ENCODE assay signal across 14 cellular contexts in genomic region chr13:99057310-99057975, GRCh38.
DNase-seq lines count a peak whose midpoint lies in the region; ATAC-seq, FAIRE-seq and TF ChIP-seq lines count a peak whose summit lies in the region.
"Had no signal": no experiment of that assay in that cellular context is flagged by ENCODE, and none has a peak within 500 bp of the region (broad histone marks: within the 10 kb centered on the region; RNA-seq: fewer than 3 reads in every experiment).

No MANE protein-coding gene starts in this region.

- peaks cover under 1% of the 10 kb centered on the region for H3K36me3 Mint-ChIP-seq in activated CD4-positive, alpha-beta T cell treated with anti-CD3 and anti-CD28 coated beads for 36 hours (ENCODE audit: low read depth)

- H3K4me3 ChIP-seq in A549: 0 out of 3 replicates have a peak overlapping the region, but pooled peaks have one; percentile 15
- no peak overlapping the region for H3K4me3 ChIP-seq in lung
- H3K4me3 ChIP-seq: coronary artery, MG63 had no signal

- intact Hi-C loops in activated CD4-positive, alpha-beta T cell treated with anti-CD3 and anti-CD28 coated beads for 36 hours (cut with DNase I, micrococcal nuclease): loop anchor here in 1 of 2 experiments (10.0 kb wide), 1 partner anchor 393 kb away; no protein-coding TSS in a partner anchor

- no peak overlapping the region for H3K4me3 Mint-ChIP-seq in activated CD4-positive, alpha-beta T cell treated with anti-CD3 and anti-CD28 coated beads for 36 hours
- H3K4me3 Mint-ChIP-seq: activated naive CD4-positive, alpha-beta T cell treated with anti-CD3 and anti-CD28 coated beads, Interleukin-2, amount 10 ng/mL, durations not matched to agents 7 days and 5 days had no signal

- CTCF ChIA-PET in A549 (lab: Yijun Ruan, JAX): interaction anchor here (1.0 to 1.5 kb wide), 4 partner anchors 9 to 119 kb away, joined by 3 to 7 read pairs (median 4); no protein-coding TSS in a partner anchor
- CTCF ChIA-PET in activated CD4-positive, alpha-beta T cell treated with anti-CD3 and anti-CD28 coated beads for 36 hours (lab: Charles Lee): interaction anchor here (0.8 to 2.5 kb wide), 3 partner anchors 9 to 18 kb away, joined by 3 to 11 read pairs (median 4); no protein-coding TSS in a partner anchor

- H3K36me3 ChIP-seq in lung (ENCODE audit: control insufficient read depth in 2 of 2, insufficient read depth in 2 of 2, low read length in 2 of 2): no peaks in the 10 kb centered on the region
- H3K36me3 ChIP-seq: MG63 had no signal

- POLR2A ChIA-PET in A549 (lab: Yijun Ruan, JAX): interaction anchor here (0.8 kb wide), 1 partner anchor 21 kb away, joined by 3 read pairs; no protein-coding TSS in a partner anchor
- POLR2A ChIA-PET in activated CD4-positive, alpha-beta T cell treated with anti-CD3 and anti-CD28 coated beads for 36 hours (lab: Charles Lee): no interaction called here

- TF ChIP-seq RAD21 in A549 (conservative IDR thresholded peaks at IDR 0.05 in 1 of 2, IDR thresholded peaks at IDR 0.05 in 1 of 2): no peak

- no peak for TF ChIP-seq POLR2A in A549 (IDR thresholded peaks at IDR 0.05; ENCODE audit: low read length)

- peaks cover 67% of the 10 kb centered on the region for H3K4me1 ChIP-seq in A549
- H3K4me1 ChIP-seq in lung (ENCODE audit: control insufficient read depth in 2 of 2, insufficient read depth in 2 of 2, low read length in 2 of 2): peaks cover 0 to 17% of the 10 kb centered on the region in 2 donors

- DNase-seq in A549 (ENCODE audit: low read depth in 1 of 2, low spot score in 1 of 2): peak; percentile 8 to 42
- DNase-seq in LHCN-M2 (ENCODE audit: low read depth): peak; percentile 31
- no peak for DNase-seq in epithelial cell of prostate (ENCODE audit: low read depth, low spot score)
- DNase-seq in lung (ENCODE audit: low spot score): no peak
- DNase-seq in activated CD4-positive, alpha-beta T cell treated with anti-CD3 and anti-CD28 coated beads for 36 hours: no peak
- DNase-seq in RPMI8226: no peak
- no peak for DNase-seq in activated T-cell treated with anti-CD3 and anti-CD28 coated beads, Interleukin-2, amount 50 U/mL, for 48 hours
- DNase-seq: activated naive CD4-positive, alpha-beta T cell treated with anti-CD3 and anti-CD28 coated beads, Interleukin-2, amount 10 ng/mL, durations not matched to agents 7 days and 5 days; head of caudate nucleus; MG63; NCI-H2227 treated with DMSO at 0.1 percent for 48 hours; T-helper 9 cell had no signal

- no peaks in the 10 kb centered on the region for H3K27me3 Mint-ChIP-seq in activated CD4-positive, alpha-beta T cell treated with anti-CD3 and anti-CD28 coated beads for 36 hours
- H3K27me3 Mint-ChIP-seq: activated naive CD4-positive, alpha-beta T cell treated with anti-CD3 and anti-CD28 coated beads, Interleukin-2, amount 10 ng/mL, durations not matched to agents 7 days and 5 days had no signal

- ATAC-seq in A549: peak; percentile 66 to 73; a peak in 4 of 6 replicates
- peak; percentile 68 for ATAC-seq in lung (ENCODE audit: insufficient read depth, low FRiP score)
- ATAC-seq in activated CD4-positive, alpha-beta T cell treated with anti-CD3 and anti-CD28 coated beads for 36 hours: no peak
- ATAC-seq in HG03354 (IDR thresholded peaks at IDR 0.05; ENCODE audit: poor library complexity, severe bottlenecking, unreplicated experiment): no peak

- H3K9me3 ChIP-seq in A549 (no peaks in the 10 kb centered on the region), lung (ENCODE audit: control insufficient read depth in 2 of 2, insufficient read depth in 1 of 2, low read length in 1 of 2) (no peaks in the 10 kb centered on the region)
- H3K9me3 ChIP-seq: MG63 had no signal

- H3K9me3 Mint-ChIP-seq in activated CD4-positive, alpha-beta T cell treated with anti-CD3 and anti-CD28 coated beads for 36 hours (ENCODE audit: low read depth): no peaks in the 10 kb centered on the region
- H3K9me3 Mint-ChIP-seq: activated naive CD4-positive, alpha-beta T cell treated with anti-CD3 and anti-CD28 coated beads, Interleukin-2, amount 10 ng/mL, durations not matched to agents 7 days and 5 days had no signal

- H3K27ac ChIP-seq in A549: peak overlapping the region; percentile 90 to 97
- peak overlapping the region; percentile 64 for H3K27ac ChIP-seq in epithelial cell of prostate
- H3K27ac ChIP-seq in lung (ENCODE audit: low read depth in 1 of 2, low read length in 1 of 2): no peak overlapping the region

- FAIRE-seq in A549 (lab: Jason Lieb, UNC): no peak

- H3K27ac Mint-ChIP-seq in activated CD4-positive, alpha-beta T cell treated with anti-CD3 and anti-CD28 coated beads for 36 hours: no peak overlapping the region
- H3K27ac Mint-ChIP-seq: activated naive CD4-positive, alpha-beta T cell treated with anti-CD3 and anti-CD28 coated beads, Interleukin-2, amount 10 ng/mL, durations not matched to agents 7 days and 5 days had no signal

- H3K4me2 ChIP-seq in A549: peak overlapping the region; percentile 83

- TF ChIP-seq CTCF in A549 (IDR thresholded peaks at IDR 0.05) (no peak), lung (IDR thresholded peaks at IDR 0.05; ENCODE audit: control extremely low read depth, extremely low read depth) (no peak)

- no peaks in the 10 kb centered on the region for H3K27me3 ChIP-seq in lung (ENCODE audit: control insufficient read depth, insufficient read depth)
- H3K27me3 ChIP-seq: MG63 had no signal

- H3K4me1 Mint-ChIP-seq in activated CD4-positive, alpha-beta T cell treated with anti-CD3 and anti-CD28 coated beads for 36 hours: peaks cover 59% of the 10 kb centered on the region

- peak in 1 of 2 experiments; percentile 56; a peak in 2 of 5 replicates for TF ChIP-seq EP300 in A549 (IDR thresholded peaks at IDR 0.05)

- 28% methylated on average over 4 of the region's 4 CpGs for WGBS in A549 (ENCODE audit: missing lambda C conversion rate)
- 63 to 64% methylated on average over 4 of the region's 4 CpGs for WGBS in lung, 2 donors

TF ChIP-seq in A549, 52 proteins besides CTCF, POLR2A, EP300 and RAD21:
- 0 out of 5 replicates have a peak, but pooled peaks of 1 of the 2 experiments have one; percentile 4 for TF ChIP-seq JUN (IDR thresholded peaks at IDR 0.05)
- peak; percentile 96 for TF ChIP-seq HES2 (IDR thresholded peaks at IDR 0.05)
- TF ChIP-seq FOSL2 (IDR thresholded peaks at IDR 0.05): 0 out of 2 replicates have a peak, but pooled peaks have one; percentile 34
- TF ChIP-seq FOSL2 (CRISPR knock-in tag; IDR thresholded peaks at IDR 0.05): 0 out of 2 replicates have a peak, but pooled peaks have one; percentile 24
- TF ChIP-seq CBX2 (IDR thresholded peaks at IDR 0.05; ENCODE audit: borderline replicate concordance, low read depth): no peak
- TF ChIP-seq E2F6 (IDR thresholded peaks at IDR 0.05; ENCODE audit: borderline replicate concordance, low read depth): no peak
- TF ChIP-seq EHF (CRISPR knock-in tag; IDR thresholded peaks at IDR 0.05): no peak
- TF ChIP-seq KDM1A (IDR thresholded peaks at IDR 0.05; ENCODE audit: low read depth): no peak
- no peak for TF ChIP-seq HDAC2 (IDR thresholded peaks at IDR 0.05)
- no peak for TF ChIP-seq ZNF302 (CRISPR knock-in tag; IDR thresholded peaks at IDR 0.05)
- no peak for TF ChIP-seq CBX8 (IDR thresholded peaks at IDR 0.05)
- no peak for TF ChIP-seq SREBF2 (IDR thresholded peaks at IDR 0.05)
- no peak for TF ChIP-seq BHLHE40 (IDR thresholded peaks at IDR 0.05; ENCODE audit: low read depth, low read length)
- TF ChIP-seq TP53 (CRISPR knock-in tag; IDR thresholded peaks at IDR 0.05): no peak
- TF ChIP-seq MAX (IDR thresholded peaks at IDR 0.05): no peak
- no peak for TF ChIP-seq RFX5 (IDR thresholded peaks at IDR 0.05)
- TF ChIP-seq HOXB5 (CRISPR knock-in tag; IDR thresholded peaks at IDR 0.05): no peak
- no peak for TF ChIP-seq HEYL (CRISPR knock-in tag; IDR thresholded peaks at IDR 0.05)
- TF ChIP-seq JUNB (IDR thresholded peaks at IDR 0.05): peak; percentile 64
- TF ChIP-seq BCL3 (IDR thresholded peaks at IDR 0.05): peak; percentile 55; the same call in 1 of the 3 replicates
- TF ChIP-seq CEBPB (IDR thresholded peaks at IDR 0.05): peak; percentile 98 to 99
- no peak for TF ChIP-seq MAFK (IDR thresholded peaks at IDR 0.05; ENCODE audit: partially characterized antibody)
- TF ChIP-seq RCOR1 (IDR thresholded peaks at IDR 0.05; ENCODE audit: low read depth, low read length): no peak
- no peak for TF ChIP-seq SMC3 (IDR thresholded peaks at IDR 0.05)

Comparison
In these comparisons a context has a peak if more than half of its experiments do, and no peak if none do; other contexts are left out.
1. ATAC-seq: peak in A549 (2 of 2) and lung (single experiment); none in activated CD4-positive, alpha-beta T cell treated with anti-CD3 and anti-CD28 coated beads for 36 hours (single experiment) and HG03354 (single experiment).
2. DNase-seq: peak in A549 (2 of 2) and LHCN-M2 (single experiment); none in epithelial cell of prostate (single experiment), lung (single experiment), activated CD4-positive, alpha-beta T cell treated with anti-CD3 and anti-CD28 coated beads for 36 hours (single experiment), RPMI8226 (single experiment) and activated T-cell treated with anti-CD3 and anti-CD28 coated beads, Interleukin-2, amount 50 U/mL, for 48 hours (0 of 2).
3. H3K27ac ChIP-seq: peak in A549 (2 of 2) and epithelial cell of prostate (single experiment); none in lung (0 of 2).